In genomic region chr6:110575910-110576463, GRCh38 we compare ENCODE assay signal across 28 cellular contexts.
"Had no signal": no experiment of that assay in that cellular context is flagged by ENCODE, and none has a peak within 500 bp of the region (broad histone marks: within the 10 kb centered on the region; RNA-seq: fewer than 3 reads in every experiment).

No MANE protein-coding gene starts in this region.

- H3K4me1 Mint-ChIP-seq: activated CD4-positive, alpha-beta T cell treated with anti-CD3 and anti-CD28 coated beads for 36 hours; activated naive CD8-positive, alpha-beta T cell treated with anti-CD3 and anti-CD28 coated beads for 36 hours; immature natural killer cell; memory B cell had no signal

- H3K4me3 Mint-ChIP-seq: activated CD4-positive, alpha-beta T cell treated with anti-CD3 and anti-CD28 coated beads for 36 hours; activated naive CD8-positive, alpha-beta T cell treated with anti-CD3 and anti-CD28 coated beads for 36 hours; activated T-cell treated with anti-CD3 and anti-CD28 coated beads, Interleukin-2, amount 50 U/mL, for 72 hours; immature natural killer cell; memory B cell; naive thymus-derived CD8-positive, alpha-beta T cell had no signal

- FAIRE-seq: endothelial cell of umbilical vein had no signal

- ATAC-seq: activated CD4-positive, alpha-beta T cell treated with anti-CD3 and anti-CD28 coated beads for 36 hours; activated T-cell treated with anti-CD3 and anti-CD28 coated beads, Interleukin-2, amount 50 U/mL, for 72 hours; body of pancreas; foreskin keratinocyte; heart left ventricle; left colon; naive thymus-derived CD8-positive, alpha-beta T cell; psoas muscle had no signal

- H3K27ac ChIP-seq: adrenal gland, body of pancreas, cardiac muscle cell, foreskin keratinocyte, heart left ventricle, parathyroid adenoma, psoas muscle, spleen, suprapubic skin, tibial artery had no signal

- H3K27me3 Mint-ChIP-seq: activated CD4-positive, alpha-beta T cell treated with anti-CD3 and anti-CD28 coated beads for 36 hours; memory B cell had no signal

- H2AFZ ChIP-seq: parathyroid adenoma had no signal

- H3K79me2 ChIP-seq: parathyroid adenoma had no signal

- H3K4me1 ChIP-seq: adrenal gland, body of pancreas, foreskin keratinocyte, heart left ventricle, parathyroid adenoma, psoas muscle, spleen, suprapubic skin, tibial artery had no signal

- H3K27ac Mint-ChIP-seq: activated CD4-positive, alpha-beta T cell treated with anti-CD3 and anti-CD28 coated beads for 36 hours; activated naive CD8-positive, alpha-beta T cell treated with anti-CD3 and anti-CD28 coated beads for 36 hours; activated T-cell treated with anti-CD3 and anti-CD28 coated beads, Interleukin-2, amount 50 U/mL, for 72 hours; immature natural killer cell; memory B cell had no signal

- H3K4me3 ChIP-seq: adrenal gland, body of pancreas, cardiac muscle cell, heart left ventricle, psoas muscle, spleen, suprapubic skin, tibial artery had no signal

- H3K27me3 ChIP-seq: adrenal gland, body of pancreas, cardiac muscle cell, foreskin keratinocyte, heart left ventricle, spleen, suprapubic skin, tibial artery had no signal

- H3K9me3 ChIP-seq: adrenal gland, body of pancreas, heart left ventricle, psoas muscle, spleen, suprapubic skin, tibial artery had no signal

- H3K9ac ChIP-seq: parathyroid adenoma had no signal

- DNase-seq: activated CD4-positive, alpha-beta T cell treated with anti-CD3 and anti-CD28 coated beads for 36 hours; activated CD4-positive, alpha-beta T cell treated with anti-CD3 and anti-CD28 coated beads, Interleukin-2, amount 50 U/mL, for 4 hours; activated CD4-positive, CD25-positive, alpha-beta regulatory T cell; activated effector memory CD4-positive, alpha-beta T cell treated with Interleukin-2 at 50 U/mL for 16 hours; activated naive CD4-positive, alpha-beta T cell treated with Interleukin-2 at 50 U/mL for 16 hours; activated naive CD8-positive, alpha-beta T cell treated with anti-CD3 and anti-CD28 coated beads for 36 hours; activated T-cell treated with anti-CD3 and anti-CD28 coated beads for 4 hours; activated T-cell treated with anti-CD3 and anti-CD28 coated beads, Interleukin-2, amount 50 U/mL, for 72 hours; adrenal gland; aorta; body of pancreas; cortex of kidney; foreskin keratinocyte; heart left ventricle; hypothalamus; immature natural killer cell; kidney; left colon; naive thymus-derived CD8-positive, alpha-beta T cell; psoas muscle; spleen; stimulated activated naive CD4-positive, alpha-beta T cell; tibial artery had no signal

- H3K36me3 ChIP-seq: adrenal gland, cardiac muscle cell, heart left ventricle, spleen, suprapubic skin, tibial artery had no signal
